In the genomic region with DNA sequence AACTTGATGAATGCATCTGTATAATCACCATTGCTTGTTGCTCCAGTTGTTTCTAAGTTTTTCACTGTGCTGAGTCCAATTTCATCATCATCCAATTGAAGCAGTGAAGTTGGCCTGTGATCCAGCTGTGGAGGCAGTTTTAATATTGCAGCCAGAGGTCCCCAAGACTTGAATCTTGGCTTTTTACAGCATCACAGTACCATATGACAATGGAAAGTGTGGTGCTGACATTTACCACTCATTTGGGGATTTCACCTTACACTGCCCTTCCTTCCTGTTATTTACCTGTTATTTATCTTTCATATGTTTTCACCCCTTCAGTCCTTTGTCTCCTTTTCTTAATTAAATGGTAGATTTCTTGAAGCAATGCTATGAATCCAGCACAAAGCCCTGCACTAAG, we compare ENCODE assay signal across 22 cellular contexts.
A peak's percentile ranks its signal among the peaks of the same experiment; 100 is the strongest.
DNase-seq lines count a peak whose midpoint lies in the region; ATAC-seq, FAIRE-seq and TF ChIP-seq lines count a peak whose summit lies in the region.
"Had no signal": no experiment of that assay in that cellular context is flagged by ENCODE, and none has a peak within 500 bp of the region (broad histone marks: within the 10 kb centered on the region; RNA-seq: fewer than 3 reads in every experiment).

No MANE protein-coding gene starts in this region.

- no peak overlapping the region for H2BK15ac ChIP-seq in H1 (ENCODE audit: low read length)

- no peak overlapping the region for H2BK12ac ChIP-seq in H1 (ENCODE audit: low read depth, low read length)

- H3K9ac ChIP-seq in BLaER1 (no peak overlapping the region), H1 (replicated peaks in 1 of 4; ENCODE audit: extremely low read depth in 1 of 4, low read depth in 3 of 4, low read length in 3 of 4) (no peak overlapping the region)

- TF ChIP-seq RAD21 in H1 (IDR thresholded peaks at IDR 0.05 in 1 of 2, conservative IDR thresholded peaks at IDR 0.05 in 1 of 2; ENCODE audit: low read depth in 2 of 2, low read length in 2 of 2): no peak

- H3K14ac ChIP-seq in H1 (ENCODE audit: insufficient read length): no peak overlapping the region

- H4K5ac ChIP-seq in H1 (ENCODE audit: insufficient read length, low read depth, low read length): no peak overlapping the region

- intact Hi-C loops in activated CD4-positive, alpha-beta memory T cell treated with anti-CD3 and anti-CD28 coated beads for 36 hours (cut with micrococcal nuclease): loop anchor here (1.0 kb wide), 1 partner anchor 8 kb away; no protein-coding TSS in a partner anchor

- no peaks in the 10 kb centered on the region for H4K20me1 ChIP-seq in BLaER1
- no peaks in the 10 kb centered on the region for H4K20me1 ChIP-seq in H1 (replicated peaks in 1 of 2; ENCODE audit: control insufficient read depth in 1 of 2, insufficient read depth in 2 of 2, low read length in 2 of 2)

- no peaks in the 10 kb centered on the region for H3K9me3 Mint-ChIP-seq in CD4-positive, CD25-positive, alpha-beta regulatory T cell
- no peaks in the 10 kb centered on the region for H3K9me3 Mint-ChIP-seq in activated CD4-positive, alpha-beta memory T cell treated with anti-CD3 and anti-CD28 coated beads for 36 hours
- H3K9me3 Mint-ChIP-seq: brain had no signal

- peak overlapping the region; percentile 80 for H3K4me2 ChIP-seq in BLaER1
- H3K4me2 ChIP-seq in H1 (ENCODE audit: insufficient read depth in 1 of 2, low read depth in 2 of 2, low read length in 2 of 2): no peak overlapping the region

- no peaks in the 10 kb centered on the region for H3K36me3 Mint-ChIP-seq in CD4-positive, CD25-positive, alpha-beta regulatory T cell
- H3K36me3 Mint-ChIP-seq in activated CD4-positive, alpha-beta memory T cell treated with anti-CD3 and anti-CD28 coated beads for 36 hours: no peaks in the 10 kb centered on the region
- H3K36me3 Mint-ChIP-seq: brain had no signal

- peak overlapping the region; percentile 80 for H3K27ac ChIP-seq in BLaER1
- H3K27ac ChIP-seq in CD4-positive, CD25-positive, alpha-beta regulatory T cell (ENCODE audit: insufficient read depth, low read length, poor library complexity, severe bottlenecking): peak overlapping the region; percentile 14
- no peak overlapping the region for H3K27ac ChIP-seq in H1 (ENCODE audit: low read depth, low read length)
- H3K27ac ChIP-seq: adrenal gland, HL-60, lower lobe of right lung, upper lobe of left lung had no signal

- H3K18ac ChIP-seq in H1 (ENCODE audit: extremely low read depth, low read length): no peak overlapping the region

- peaks cover 23% of the 10 kb centered on the region for H3K27me3 Mint-ChIP-seq in CD4-positive, CD25-positive, alpha-beta regulatory T cell
- peaks cover 9% of the 10 kb centered on the region for H3K27me3 Mint-ChIP-seq in activated CD4-positive, alpha-beta memory T cell treated with anti-CD3 and anti-CD28 coated beads for 36 hours
- H3K27me3 Mint-ChIP-seq: progenitor cell of endocrine pancreas had no signal

- no peak overlapping the region for H3K4ac ChIP-seq in H1 (replicated peaks; ENCODE audit: insufficient read length, low read depth, low read length)

- peaks cover 0 to 29% (median 21%) of the 10 kb centered on the region in 4 donors for H3K4me1 Mint-ChIP-seq in CD4-positive, CD25-positive, alpha-beta regulatory T cell
- peaks cover 25% of the 10 kb centered on the region for H3K4me1 Mint-ChIP-seq in activated CD4-positive, alpha-beta memory T cell treated with anti-CD3 and anti-CD28 coated beads for 36 hours (ENCODE audit: low read depth)

- peak overlapping the region in 2 of 4 donors; percentile 27 to 49 for H3K4me3 Mint-ChIP-seq in CD4-positive, CD25-positive, alpha-beta regulatory T cell
- no peak overlapping the region for H3K4me3 Mint-ChIP-seq in activated CD4-positive, alpha-beta memory T cell treated with anti-CD3 and anti-CD28 coated beads for 36 hours
- H3K4me3 Mint-ChIP-seq: brain had no signal

- no peak overlapping the region for H4K91ac ChIP-seq in H1 (replicated peaks; ENCODE audit: insufficient read length, low read length)

- H3K23ac ChIP-seq in H1 (ENCODE audit: insufficient read length): no peak overlapping the region

- H2BK5ac ChIP-seq in H1 (ENCODE audit: low read depth, low read length): peak overlapping the region; percentile 36; the same call in 1 of the 2 replicates

- H3K23me2 ChIP-seq in H1 (ENCODE audit: low read depth, low read length): no peaks in the 10 kb centered on the region

- no peaks in the 10 kb centered on the region for H3K36me3 ChIP-seq in BLaER1
- no peaks in the 10 kb centered on the region for H3K36me3 ChIP-seq in CD4-positive, CD25-positive, alpha-beta regulatory T cell (ENCODE audit: control insufficient read depth, insufficient read depth, low read length)
- no peaks in the 10 kb centered on the region for H3K36me3 ChIP-seq in H1 (ENCODE audit: control insufficient read depth in 2 of 4, insufficient read depth in 4 of 4, low read length in 3 of 4)
- H3K36me3 ChIP-seq: adrenal gland, lower lobe of right lung, upper lobe of left lung had no signal

- DNase-seq in CD4-positive, CD25-positive, alpha-beta regulatory T cell: peak in 1 of 3 donors; percentile 46
- peak; percentile 16 for DNase-seq in activated CD4-positive, alpha-beta memory T cell treated with anti-CD3 and anti-CD28 coated beads for 36 hours
- no peak for DNase-seq in H1 (ENCODE audit: low read depth in 1 of 2, low spot score in 2 of 2)
- DNase-seq in DMS 273 treated with DMSO at 0.1 percent for 48 hours (lab: John Stamatoyannopoulos, UW): no peak
- DNase-seq: adrenal gland, Kasumi-1, kidney glomerular epithelial cell, lower lobe of right lung, NCI-H1694 treated with DMSO at 0.1 percent for 48 hours, NCI-H2171, NCI-H524, PC-3, upper lobe of left lung had no signal

- no peak for TF ChIP-seq POLR2A in H1 (IDR thresholded peaks at IDR 0.05; ENCODE audit: control extremely low read depth in 1 of 2, low read depth in 2 of 2, low read length in 2 of 2)

- H3K4me3 ChIP-seq in BLaER1 (no peak overlapping the region), H1 (ENCODE audit: extremely low read depth in 1 of 4, insufficient read depth in 2 of 4, low read depth in 3 of 4, low read length in 4 of 4) (no peak overlapping the region)
- H3K4me3 ChIP-seq in CD4-positive, CD25-positive, alpha-beta regulatory T cell (ENCODE audit: low read depth, low read length): peak overlapping the region; percentile 32
- H3K4me3 ChIP-seq: adrenal gland, lower lobe of right lung, upper lobe of left lung had no signal

- H2AK5ac ChIP-seq in H1 (ENCODE audit: low read depth, low read length): peak overlapping the region; percentile 59; the same call in 1 of the 2 replicates

- no peaks in the 10 kb centered on the region for H3K79me2 ChIP-seq in H1 (ENCODE audit: control insufficient read depth in 1 of 2, insufficient read depth in 2 of 2, low read length in 2 of 2)

- no peak for FAIRE-seq in H1 (lab: Jason Lieb, UNC)
- FAIRE-seq: H54 had no signal

- POLR2A ChIA-PET in activated CD4-positive, alpha-beta memory T cell treated with anti-CD3 and anti-CD28 coated beads for 36 hours (lab: Charles Lee): interaction anchor here (2.0 kb wide), 1 partner anchor 8 kb away, joined by 10 read pairs; no protein-coding TSS in a partner anchor
- POLR2A ChIA-PET in H1 (lab: Charles Lee; ENCODE audit: partially characterized antibody): interaction anchor here (0.6 kb wide), 1 partner anchor 39 kb away, joined by 3 read pairs; no protein-coding TSS in a partner anchor

- TF ChIP-seq EP300 in H1 (IDR thresholded peaks at IDR 0.05; ENCODE audit: borderline replicate concordance in 1 of 2, low read depth in 2 of 2, low read length in 2 of 2): no peak

- CTCF ChIA-PET in activated CD4-positive, alpha-beta memory T cell treated with anti-CD3 and anti-CD28 coated beads for 36 hours (lab: Charles Lee): interaction anchor here (0.8 to 1.2 kb wide), 2 partner anchors 8 to 187 kb away, joined by 3 to 4 read pairs; no protein-coding TSS in a partner anchor
- CTCF ChIA-PET in H1 (lab: Charles Lee; ENCODE audit: partially characterized antibody): interaction anchor here (0.9 to 2.1 kb wide), 3 partner anchors 68 to 130 kb away, joined by 3 to 12 read pairs (median 7); no protein-coding TSS in a partner anchor

- no peak for TF ChIP-seq CTCF in H1 (IDR thresholded peaks at IDR 0.05; ENCODE audit: control extremely low read depth in 1 of 3, insufficient read depth in 1 of 3, low read depth in 1 of 3, low read length in 3 of 3)

- no peak overlapping the region for H2BK120ac ChIP-seq in H1 (replicated peaks; ENCODE audit: low read depth, low read length)

- H2AFZ ChIP-seq in H1 (ENCODE audit: low read length): no peak overlapping the region; the same call in 1 of the 2 replicates

- no peaks in the 10 kb centered on the region for H3K9me3 ChIP-seq in BLaER1
- no peaks in the 10 kb centered on the region for H3K9me3 ChIP-seq in CD4-positive, CD25-positive, alpha-beta regulatory T cell (ENCODE audit: control insufficient read depth in 2 of 2, low read length in 2 of 2)
- H3K9me3 ChIP-seq in H1 (ENCODE audit: insufficient read depth in 2 of 2, low read depth in 1 of 2, low read length in 1 of 2): no peaks in the 10 kb centered on the region
- H3K9me3 ChIP-seq: adrenal gland, lower lobe of right lung, upper lobe of left lung had no signal

- peak overlapping the region; percentile 64; the same call in 1 of the 2 replicates for H2BK20ac ChIP-seq in H1 (ENCODE audit: low read length)

- H3K27me3 ChIP-seq in BLaER1: no peaks in the 10 kb centered on the region
- H3K27me3 ChIP-seq in CD4-positive, CD25-positive, alpha-beta regulatory T cell (ENCODE audit: control insufficient read depth, insufficient read depth, low read length): no peaks in the 10 kb centered on the region
- no peaks in the 10 kb centered on the region for H3K27me3 ChIP-seq in H1 (replicated peaks in 1 of 4; ENCODE audit: control insufficient read depth in 3 of 4, extremely low read depth in 1 of 4, insufficient read depth in 3 of 4, low read length in 3 of 4)
- H3K27me3 ChIP-seq: adrenal gland, upper lobe of left lung had no signal

- H3K4me1 ChIP-seq in BLaER1 (peaks cover 98% of the 10 kb centered on the region), H1 (replicated peaks in 1 of 4; ENCODE audit: control insufficient read depth in 3 of 4, insufficient read depth in 4 of 4, low read length in 3 of 4) (peaks cover 2 to 21% (median 8%) of the 10 kb centered on the region in 4 experiments)
- peaks cover 21% of the 10 kb centered on the region for H3K4me1 ChIP-seq in CD4-positive, CD25-positive, alpha-beta regulatory T cell (ENCODE audit: control insufficient read depth, insufficient read depth, low read length, poor library complexity, severe bottlenecking)
- H3K4me1 ChIP-seq: adrenal gland, lower lobe of right lung, upper lobe of left lung had no signal

- H4K8ac ChIP-seq in H1 (ENCODE audit: extremely low read depth, insufficient read depth, low read length): no peak overlapping the region

- no peak overlapping the region for H3K56ac ChIP-seq in H1 (replicated peaks; ENCODE audit: insufficient read length, low read depth, low read length)

- ATAC-seq in CD4-positive, CD25-positive, alpha-beta regulatory T cell (ENCODE audit: low read depth in 2 of 2): peak; percentile 45 to 53
- ATAC-seq in GM21576 (IDR thresholded peaks at IDR 0.05; ENCODE audit: unreplicated experiment) (no peak), HG03378 (IDR thresholded peaks at IDR 0.05; ENCODE audit: unreplicated experiment) (no peak), GM21423 (IDR thresholded peaks at IDR 0.05; ENCODE audit: unreplicated experiment) (no peak)
- ATAC-seq: lower lobe of right lung, PC-3, Right ventricle myocardium inferior had no signal

- H3K79me1 ChIP-seq in H1 (ENCODE audit: low read depth, low read length): no peaks in the 10 kb centered on the region

- H3K27ac Mint-ChIP-seq in CD4-positive, CD25-positive, alpha-beta regulatory T cell: peak overlapping the region; percentile 22 to 86 (median 45)
- peak overlapping the region; percentile 57 for H3K27ac Mint-ChIP-seq in activated CD4-positive, alpha-beta memory T cell treated with anti-CD3 and anti-CD28 coated beads for 36 hours
- H3K27ac Mint-ChIP-seq: brain, progenitor cell of endocrine pancreas had no signal

Comparison
In these comparisons a context has a peak if more than half of its experiments do, and no peak if none do; other contexts are left out.
1. ATAC-seq: peak in CD4-positive, CD25-positive, alpha-beta regulatory T cell (2 of 2); none in GM21576 (single experiment), HG03378 (single experiment) and GM21423 (single experiment).